1 cellular context compared by ENCODE assay signal in genomic region chr4:111506706-111507105, GRCh38.
TF ChIP-seq lines count a peak whose summit lies in the region.

No MANE protein-coding gene starts in this region.

TF ChIP-seq in SK-N-SH, 30 proteins besides CTCF, POLR2A, EP300 and RAD21 (continued from another document):
- TF ChIP-seq RFX5 (IDR thresholded peaks at IDR 0.05; ENCODE audit: low read length): no peak
- no peak for TF ChIP-seq JUND (IDR thresholded peaks at IDR 0.05)
- TF ChIP-seq USF1 (IDR thresholded peaks at IDR 0.05; ENCODE audit: borderline replicate concordance, low read depth): no peak
- no peak for TF ChIP-seq IRF3 (IDR thresholded peaks at IDR 0.05; ENCODE audit: low read depth, low read length)
TF ChIP-seq in SK-N-SH: peak in this region for 0.
